In the genomic region with DNA sequence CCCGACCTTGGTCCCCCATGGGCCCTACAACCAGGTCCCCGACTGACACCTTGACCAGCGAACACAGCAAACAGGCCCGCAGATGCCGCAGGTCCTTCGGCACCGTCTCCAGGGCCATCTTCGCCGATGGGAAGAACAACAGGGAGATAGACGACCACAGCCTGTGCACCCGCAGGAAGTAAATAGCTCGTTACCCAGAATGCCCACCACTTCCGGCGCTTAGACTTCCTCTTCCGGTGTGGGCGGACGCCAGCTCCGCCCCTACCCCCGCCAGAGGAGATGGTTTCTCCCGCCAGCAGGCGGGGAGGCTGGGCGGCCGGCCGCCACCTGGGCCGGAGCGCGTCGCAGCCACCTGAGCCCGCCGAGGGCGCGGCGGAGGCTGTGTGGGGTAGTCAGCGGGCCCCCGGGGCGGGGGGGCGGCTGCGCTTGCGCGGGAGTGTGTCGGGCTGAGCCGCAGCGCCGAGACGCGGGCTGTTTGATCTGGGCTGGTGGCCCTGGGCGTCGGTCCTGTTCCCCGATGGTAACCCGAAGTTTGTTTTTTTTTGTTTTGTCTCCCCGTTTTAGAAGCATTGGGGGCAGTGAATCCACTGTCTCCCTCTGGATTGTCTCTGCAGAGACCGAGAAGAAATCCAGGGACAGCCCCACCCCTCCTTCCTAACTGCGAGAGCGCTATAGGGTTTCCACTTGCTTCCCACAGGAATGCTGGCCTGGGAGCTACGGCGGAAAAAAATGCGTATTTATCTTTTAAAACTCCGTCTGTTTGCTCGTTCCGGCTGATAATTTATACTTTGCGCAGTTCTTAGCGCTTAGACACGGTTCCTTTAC, we compare ENCODE assay signal across 8 cellular contexts. TPM values are rescaled to one million over a fixed set of nuclear protein-coding genes. Genes with fewer than 3 reads are reported as not detected.
DNase-seq lines count a peak whose midpoint lies in the region; ATAC-seq and TF ChIP-seq lines count a peak whose summit lies in the region.

A gene (minus strand): TSS at position 184 of the 825 bp plus-strand sequence. CDS start 66 bp downstream, at position 118.

- peaks cover 21% of the 10 kb centered on the region for H3K4me1 Mint-ChIP-seq in HFFc6 (ENCODE audit: low read depth)

- peak; percentile 98 for ATAC-seq in gastroesophageal sphincter

- peak within 1 kb of the TSS; percentile 77 to 96 (median 96) for H3K27ac ChIP-seq in gastroesophageal sphincter

- H3K4me3 ChIP-seq in GM08714 (ENCODE audit: low read length): peak within 1 kb of the TSS; percentile 76
- H3K4me3 ChIP-seq in gastroesophageal sphincter: peak within 1 kb of the TSS; percentile 82 to 89

- no peak for TF ChIP-seq EP300 in gastroesophageal sphincter (IDR thresholded peaks at IDR 0.05)

- WGBS in gastroesophageal sphincter (ENCODE audit: low coverage in 1 of 2), 2 donors: 0% methylated on average over 3 to 8 of the region's 63 CpGs

- DNase-seq in HFFc6 (peak; percentile 87), MV-4-11 (lab: John Stamatoyannopoulos, UW) (peak; percentile 91), SK-N-DZ (ENCODE audit: low spot score) (peak; percentile 96), non-pigmented ciliary epithelial cell (ENCODE audit: low read depth) (peak; percentile 72), superior temporal gyrus (ENCODE audit: extremely low spot score) (peak; percentile 95)
- peak; percentile 91 for DNase-seq in activated naive CD4-positive, alpha-beta T cell treated with anti-CD3 and anti-CD28 coated beads, Interleukin-2, amount 50 U/mL, for 16 hours

- peaks cover 0 to 38% (median 12%) of the 10 kb centered on the region in 3 donors for H3K4me1 ChIP-seq in gastroesophageal sphincter

- H3K9me3 ChIP-seq in gastroesophageal sphincter: no peaks in the 10 kb centered on the region

- peaks cover 36% of the 10 kb centered on the region for H3K36me3 Mint-ChIP-seq in HFFc6 (ENCODE audit: low read depth)

- H3K36me3 ChIP-seq in gastroesophageal sphincter: peaks cover 0 to 39% of the 10 kb centered on the region in 2 donors

- H3K27me3 Mint-ChIP-seq in HFFc6 (ENCODE audit: insufficient read depth): peaks cover 4% of the 10 kb centered on the region; the same call in 1 of the 2 replicates

- no peaks in the 10 kb centered on the region for H3K9me3 Mint-ChIP-seq in HFFc6

- peak within 1 kb of the TSS; percentile 91 for H3K27ac Mint-ChIP-seq in HFFc6

- H3K4me3 Mint-ChIP-seq in HFFc6: peak within 1 kb of the TSS; percentile 99

- peak; percentile 91 to 97 for TF ChIP-seq POLR2A in gastroesophageal sphincter (IDR thresholded peaks at IDR 0.05)

- H3K27me3 ChIP-seq in gastroesophageal sphincter: no peaks in the 10 kb centered on the region

- TF ChIP-seq CTCF in HFFc6 (IDR thresholded peaks at IDR 0.05) (no peak), gastroesophageal sphincter (IDR thresholded peaks at IDR 0.05) (peak in 2 of 4 experiments; percentile 50 to 53)

RNA-seq across cellular contexts. Expression of the gene that starts here (rescaled TPM):
- 100 to 1,000 TPM in 4 of 6 experiments, 10 to 100 TPM in 2; 95.6 to 110 (median 105) TPM for total RNA-seq in HFFc6 (2021; fragmentation: NEBNext Ultra II Directional; extraction: Animal tissue kit (Norgen Biotek cat#: 25700))
- 215 and 376 TPM in 2 replicates for polyA plus RNA-seq in SK-N-DZ (2014; cell fraction: cytosol; rRNA removed)
- 80.2 and 156 TPM in 2 replicates for polyA plus RNA-seq in SK-N-DZ (2014; cell fraction: nucleus; rRNA removed)
- 10 to 100 TPM; 40.1 to 55.4 (median 45.1) TPM for total RNA-seq in gastroesophageal sphincter

Comparison
In these comparisons a context has a peak if more than half of its experiments do, and no peak if none do; other contexts are left out.
1. Peak in every context shown above with its lines: DNase-seq, ATAC-seq, H3K4me3 ChIP-seq and H3K27ac ChIP-seq.